Comparison of ENCODE assay signal across 15 cellular contexts in the genomic region with DNA sequence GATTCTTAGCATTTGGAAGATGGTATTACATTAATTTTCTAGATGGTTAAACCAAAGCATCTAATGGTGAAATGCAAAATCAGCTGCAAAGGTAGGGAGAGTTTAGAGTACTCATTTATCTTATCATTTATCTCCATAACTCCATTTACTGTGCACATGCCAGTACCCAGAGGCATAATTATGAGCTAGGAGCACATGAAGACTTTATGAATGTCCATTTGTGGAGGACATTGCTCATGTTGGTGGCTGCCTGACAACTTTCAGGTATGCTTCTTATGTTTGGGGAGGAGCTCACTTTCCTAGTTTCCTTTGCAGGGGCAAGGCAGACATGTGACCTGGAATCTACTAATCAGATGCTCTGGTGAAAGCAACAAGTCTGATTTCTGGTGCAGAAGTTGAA.
DNase-seq lines count a peak whose midpoint lies in the region; TF ChIP-seq lines count a peak whose summit lies in the region.
"Had no signal": no experiment of that assay in that cellular context is flagged by ENCODE, and none has a peak within 500 bp of the region (broad histone marks: within the 10 kb centered on the region; RNA-seq: fewer than 3 reads in every experiment).

No MANE protein-coding gene starts in this region.

- no peak overlapping the region for H3K23ac ChIP-seq in trophoblast cell (ENCODE audit: low read length)

- POLR2A ChIA-PET in PC-9 (lab: Charles Lee; ENCODE audit: unreplicated experiment): interaction anchor here (0.7 kb wide), 1 partner anchor 29 kb away, joined by 6 read pairs; no protein-coding TSS in a partner anchor

- no peak overlapping the region for H3K18ac ChIP-seq in trophoblast cell (ENCODE audit: low read length)

- H4K8ac ChIP-seq in trophoblast cell (ENCODE audit: low read depth, low read length): no peak overlapping the region

- H3K79me2 ChIP-seq in PC-9 (ENCODE audit: low read depth) (no peaks in the 10 kb centered on the region), trophoblast cell (ENCODE audit: control insufficient read depth, insufficient read depth, low read length, poor library complexity) (no peaks in the 10 kb centered on the region)

- no peak overlapping the region for H3K14ac ChIP-seq in trophoblast cell (ENCODE audit: low read length)

- H4K12ac ChIP-seq in trophoblast cell (ENCODE audit: low read depth, low read length): no peak overlapping the region

- no TSS peak for BruUV-seq in PC-9 (replicated peaks; lab: Mats Ljungman, UMichigan)

- H3K36me3 ChIP-seq in PC-9 (ENCODE audit: low read depth) (no peaks in the 10 kb centered on the region), trophoblast cell (ENCODE audit: control insufficient read depth in 1 of 2, insufficient read depth in 2 of 2, low read length in 2 of 2) (no peaks in the 10 kb centered on the region), Peyer's patch (no peaks in the 10 kb centered on the region), suprapubic skin (no peaks in the 10 kb centered on the region), stomach (no peaks in the 10 kb centered on the region)
- H3K36me3 ChIP-seq: BLaER1 treated with 17β-estradiol and CSF1 and Interleukin-3, amounts not matched to agents 10 nM and 100 nM had no signal

- no peaks in the 10 kb centered on the region for H3K9me2 ChIP-seq in PC-9 (ENCODE audit: insufficient read depth)

- no peak overlapping the region for H3K9ac ChIP-seq in trophoblast cell (ENCODE audit: low read length)
- H3K9ac ChIP-seq: BLaER1 treated with 17β-estradiol and CSF1 and Interleukin-3, amounts not matched to agents 10 nM and 100 nM had no signal

- TF ChIP-seq CTCF in LNCaP clone FGC (IDR thresholded peaks at IDR 0.05; ENCODE audit: control insufficient read depth, extremely low read depth, insufficient read depth) (no peak), PC-9 (conservative IDR thresholded peaks at IDR 0.05) (no peak), VCaP (conservative IDR thresholded peaks at IDR 0.05) (no peak), Peyer's patch (IDR thresholded peaks at IDR 0.05) (no peak), suprapubic skin (IDR thresholded peaks at IDR 0.05) (no peak), stomach (IDR thresholded peaks at IDR 0.05) (no peak)

- H3K4me3 ChIP-seq in LNCaP clone FGC (ENCODE audit: low read depth, low read length) (no peak overlapping the region), PC-9 (no peak overlapping the region), trophoblast cell (ENCODE audit: low read depth, low read length) (no peak overlapping the region), Peyer's patch (no peak overlapping the region), suprapubic skin (no peak overlapping the region), stomach (no peak overlapping the region)
- H3K4me3 ChIP-seq: BLaER1 treated with 17β-estradiol and CSF1 and Interleukin-3, amounts not matched to agents 10 nM and 100 nM had no signal

- no peak overlapping the region for H2BK5ac ChIP-seq in trophoblast cell (ENCODE audit: low read depth, low read length, poor library complexity)

- H3K27me3 ChIP-seq in PC-9 (ENCODE audit: insufficient read depth, low read depth): no peaks in the 10 kb centered on the region
- H3K27me3 ChIP-seq in trophoblast cell (ENCODE audit: insufficient read depth, low read length): no peaks in the 10 kb centered on the region
- H3K27me3 ChIP-seq in Peyer's patch: no peaks in the 10 kb centered on the region
- H3K27me3 ChIP-seq in suprapubic skin: no peaks in the 10 kb centered on the region
- H3K27me3 ChIP-seq in stomach: no peaks in the 10 kb centered on the region
- H3K27me3 ChIP-seq: BLaER1 treated with 17β-estradiol and CSF1 and Interleukin-3, amounts not matched to agents 10 nM and 100 nM had no signal

- H3K4me1 ChIP-seq in PC-9 (replicated peaks; ENCODE audit: insufficient read depth) (peaks cover 9% of the 10 kb centered on the region), trophoblast cell (ENCODE audit: control insufficient read depth in 1 of 2, insufficient read depth in 2 of 2, low read length in 2 of 2) (peaks cover 4 to 5% of the 10 kb centered on the region in 2 experiments), Peyer's patch (no peaks in the 10 kb centered on the region), suprapubic skin (peaks cover 7% of the 10 kb centered on the region), stomach (peaks cover 0 to 8% (median 0%) of the 10 kb centered on the region in 4 donors)

- H3K27ac ChIP-seq in PC-9: no peak overlapping the region
- peak overlapping the region; percentile 32; the same call in 1 of the 2 replicates for H3K27ac ChIP-seq in VCaP
- no peak overlapping the region for H3K27ac ChIP-seq in trophoblast cell (ENCODE audit: low read depth, low read length)
- H3K27ac ChIP-seq in Peyer's patch: no peak overlapping the region
- no peak overlapping the region for H3K27ac ChIP-seq in suprapubic skin
- H3K27ac ChIP-seq in stomach: no peak overlapping the region
- H3K27ac ChIP-seq: BLaER1 treated with 17β-estradiol and CSF1 and Interleukin-3, amounts not matched to agents 10 nM and 100 nM had no signal

- peak; percentile 7 for DNase-seq in LNCaP clone FGC (ENCODE audit: low read depth)
- DNase-seq in PC-9: no peak
- DNase-seq in trophoblast cell: peak; percentile 41 to 73
- DNase-seq in Peyer's patch: no peak
- DNase-seq in suprapubic skin (ENCODE audit: low spot score in 2 of 2): no peak
- no peak for DNase-seq in stomach
- DNase-seq: Calu3; CD8-positive, alpha-beta T cell; DND-41; EL; GOT3; H7; HFFc6 had no signal

- H3K9me3 ChIP-seq in PC-9 (ENCODE audit: insufficient read depth, low read depth): no peaks in the 10 kb centered on the region
- H3K9me3 ChIP-seq in trophoblast cell (ENCODE audit: insufficient read depth, low read depth, low read length): no peaks in the 10 kb centered on the region
- no peaks in the 10 kb centered on the region for H3K9me3 ChIP-seq in Peyer's patch
- no peaks in the 10 kb centered on the region for H3K9me3 ChIP-seq in suprapubic skin
- H3K9me3 ChIP-seq in stomach: no peaks in the 10 kb centered on the region
- H3K9me3 ChIP-seq: BLaER1 treated with 17β-estradiol and CSF1 and Interleukin-3, amounts not matched to agents 10 nM and 100 nM had no signal

- intact Hi-C loops in PC-9 (cut with micrococcal nuclease; ENCODE audit: unreplicated experiment): no loop called here
- intact Hi-C loops in stomach (cut with DNase I; ENCODE audit: low total_unique reads): no loop called here

- TF ChIP-seq POLR2A in Peyer's patch (IDR thresholded peaks at IDR 0.05): no peak
- TF ChIP-seq POLR2A in suprapubic skin (IDR thresholded peaks at IDR 0.05): no peak
- TF ChIP-seq POLR2A in stomach (IDR thresholded peaks at IDR 0.05): no peak

- H2BK12ac ChIP-seq in trophoblast cell (ENCODE audit: low read length): no peak overlapping the region

- no peaks in the 10 kb centered on the region for H3K79me1 ChIP-seq in trophoblast cell (ENCODE audit: low read length)

- H3K4me2 ChIP-seq in PC-9: 0 out of 2 replicates have a peak overlapping the region, but pooled peaks have one; percentile 34
- H3K4me2 ChIP-seq in trophoblast cell (ENCODE audit: low read length): no peak overlapping the region
- H3K4me2 ChIP-seq: BLaER1 treated with 17β-estradiol and CSF1 and Interleukin-3, amounts not matched to agents 10 nM and 100 nM had no signal

- H4K91ac ChIP-seq in trophoblast cell (ENCODE audit: low read depth, low read length): no peak overlapping the region

- H4K20me1 ChIP-seq in PC-9 (ENCODE audit: insufficient read depth): no peaks in the 10 kb centered on the region
- H4K20me1 ChIP-seq: BLaER1 treated with 17β-estradiol and CSF1 and Interleukin-3, amounts not matched to agents 10 nM and 100 nM had no signal

- H2BK120ac ChIP-seq in trophoblast cell (ENCODE audit: insufficient read depth, low read length, poor library complexity): no peak overlapping the region

- no peak overlapping the region for H2AK5ac ChIP-seq in trophoblast cell (ENCODE audit: low read length)

- CTCF ChIA-PET in PC-9 (lab: Charles Lee): interaction anchor here (0.6 kb wide), 1 partner anchor 53 kb away, joined by 3 read pairs; no protein-coding TSS in a partner anchor

- H3F3A ChIP-seq in PC-9 (ENCODE audit: insufficient read depth, low read depth): no peaks in the 10 kb centered on the region

- TF ChIP-seq EP300 in suprapubic skin (IDR thresholded peaks at IDR 0.05) (no peak), stomach (IDR thresholded peaks at IDR 0.05) (no peak)

- H2AFZ ChIP-seq in PC-9 (no peak overlapping the region), trophoblast cell (ENCODE audit: insufficient read depth, low read length, poor library complexity) (no peak overlapping the region)

- no peak overlapping the region for H3K4ac ChIP-seq in trophoblast cell (ENCODE audit: low read depth, low read length)

Comparison
In these comparisons a context has a peak if more than half of its experiments do, and no peak if none do; other contexts are left out.
1. DNase-seq: peak in LNCaP clone FGC (single experiment) and trophoblast cell (2 of 2); none in PC-9 (0 of 2), Peyer's patch (0 of 3), suprapubic skin (0 of 2) and stomach (single experiment).